Comparison of ENCODE assay signal across 15 cellular contexts in genomic region chr5:354581-355378, GRCh38. TPM values are rescaled to one million over a fixed set of nuclear protein-coding genes. Genes with fewer than 3 reads are reported as not detected.
DNase-seq lines count a peak whose midpoint lies in the region; ATAC-seq and TF ChIP-seq lines count a peak whose summit lies in the region.
"Had no signal": no experiment of that assay in that cellular context is flagged by ENCODE, and none has a peak within 500 bp of the region (broad histone marks: within the 10 kb centered on the region; RNA-seq: fewer than 3 reads in every experiment).

No MANE protein-coding gene starts in this region.

- ATAC-seq in RWPE2 (ENCODE audit: low read depth) (no peak), HG03095 (IDR thresholded peaks at IDR 0.05; ENCODE audit: unreplicated experiment) (no peak)

- H3K4me2 ChIP-seq in osteoblast (ENCODE audit: insufficient read depth, low read length) = no peak overlapping the region
- H3K4me2 ChIP-seq: GM23338 had no signal

- H4K20me1 ChIP-seq in osteoblast (ENCODE audit: insufficient read depth, low read length) = no peaks in the 10 kb centered on the region

- intact Hi-C loops in testis (cut with DNase I; ENCODE audit: low total_unique reads) = no loop called here

- no peak overlapping the region for H3K27ac ChIP-seq in RWPE2 (ENCODE audit: poor library complexity, severe bottlenecking)
- H3K27ac ChIP-seq in osteoblast (ENCODE audit: low read depth, low read length) = no peak overlapping the region
- no peak overlapping the region for H3K27ac ChIP-seq in testis

- TF ChIP-seq POLR2A in testis (IDR thresholded peaks at IDR 0.05) = no peak

- no peak overlapping the region for H2AFZ ChIP-seq in osteoblast (ENCODE audit: low read length)
- H2AFZ ChIP-seq: GM23338 had no signal

- H3K4me1 ChIP-seq in RWPE2 (ENCODE audit: insufficient read depth, poor library complexity, severe bottlenecking) (no peaks in the 10 kb centered on the region), osteoblast (ENCODE audit: insufficient read depth, low read length) (no peaks in the 10 kb centered on the region), testis (no peaks in the 10 kb centered on the region)

- TF ChIP-seq CTCF in RWPE2 (IDR thresholded peaks at IDR 0.05; ENCODE audit: poor library complexity, severe bottlenecking) = no peak
- TF ChIP-seq CTCF in osteoblast (IDR thresholded peaks at IDR 0.05; ENCODE audit: extremely low read depth, low read depth, low read length) = no peak
- TF ChIP-seq CTCF in testis (IDR thresholded peaks at IDR 0.05) = no peak

- 84 to 91% methylated on average over 10 to 23 of the region's 23 CpGs for WGBS in testis, 2 donors

- no peaks in the 10 kb centered on the region for H3K27me3 ChIP-seq in RWPE2 (ENCODE audit: insufficient read depth, poor library complexity, severe bottlenecking)
- H3K27me3 ChIP-seq in osteoblast (ENCODE audit: insufficient read depth, low read length) = no peaks in the 10 kb centered on the region
- H3K27me3 ChIP-seq in testis = no peaks in the 10 kb centered on the region

- peaks cover 49% of the 10 kb centered on the region for H3K79me2 ChIP-seq in osteoblast (ENCODE audit: insufficient read depth, low read length)

- H3K4me3 ChIP-seq in RWPE2 (ENCODE audit: severe bottlenecking) = no peak overlapping the region
- H3K4me3 ChIP-seq in osteoblast (ENCODE audit: insufficient read depth, low read length) = no peak overlapping the region
- H3K4me3 ChIP-seq in testis = no peak overlapping the region
- H3K4me3 ChIP-seq: GM23338 had no signal

- H3K9me3 ChIP-seq in RWPE2 (ENCODE audit: severe bottlenecking) (no peaks in the 10 kb centered on the region), osteoblast (ENCODE audit: low read depth, low read length) (no peaks in the 10 kb centered on the region), testis (no peaks in the 10 kb centered on the region)

- no peaks in the 10 kb centered on the region for H3K36me3 ChIP-seq in RWPE2 (ENCODE audit: low read depth)
- peaks cover 44% of the 10 kb centered on the region for H3K36me3 ChIP-seq in osteoblast (ENCODE audit: insufficient read depth, low read length)
- no peaks in the 10 kb centered on the region for H3K36me3 ChIP-seq in testis (ENCODE audit: low read depth, missing control alignments)

- DNase-seq in AG20443 (ENCODE audit: low spot score) (peak; percentile 7), D341Med (ENCODE audit: low spot score) (peak; percentile 20), RWPE2 (ENCODE audit: low spot score) (peak; percentile 57), osteoblast (ENCODE audit: insufficient read length, low spot score, missing footprints) (peak; percentile 65), testis (no peak)
- no peak for DNase-seq in stimulated activated naive CD4-positive, alpha-beta T cell treated with Interleukin-2 at 50 U/mL for 16 hours (lab: John Stamatoyannopoulos, UW)
- DNase-seq: CD4-positive, alpha-beta T cell; KBM-7; MV-4-11; NCI-H1417; NCI-H1930; NCI-H69; NK-92 treated with Interleukin-12 subunit alpha and Interleukin-12 subunit beta, amount 100 ng/mL, for 24 hours had no signal

RNA-seq across cellular contexts. Expression of gene AHRR, which starts 33.3 kb away (rescaled TPM):
- 52.2 and 54.6 TPM in 2 replicates for total RNA-seq in osteoblast
- total RNA-seq in testis = 10 to 100 TPM; 36.9 to 43.4 TPM
- 68.5 TPM for polyA plus RNA-seq in testis (ENCODE audit: insufficient read depth, low read depth, low replicate concordance)

Comparison
In these comparisons a context has a peak if more than half of its experiments do, and no peak if none do; other contexts are left out.
1. DNase-seq: peak in AG20443 (single experiment), D341Med (single experiment), RWPE2 (single experiment) and osteoblast (single experiment); none in testis (single experiment) and stimulated activated naive CD4-positive, alpha-beta T cell treated with Interleukin-2 at 50 U/mL for 16 hours (single experiment).